In genomic region chr3:44685128-44685800, GRCh38 we compare ENCODE assay signal across 9 cellular contexts. TPM values are rescaled to one million over a fixed set of nuclear protein-coding genes. Genes with fewer than 3 reads are reported as not detected.
DNase-seq lines count a peak whose midpoint lies in the region; ATAC-seq, FAIRE-seq and TF ChIP-seq lines count a peak whose summit lies in the region.
"Had no signal": no experiment of that assay in that cellular context is flagged by ENCODE, and none has a peak within 500 bp of the region (broad histone marks: within the 10 kb centered on the region; RNA-seq: fewer than 3 reads in every experiment).

No MANE protein-coding gene starts in this region.

- BruUV-seq in endothelial cell of umbilical vein (replicated peaks; lab: Mats Ljungman, UMichigan), result no TSS peak

- peaks cover 10% of the 10 kb centered on the region for H3K9me3 ChIP-seq in DND-41 (ENCODE audit: insufficient read depth, low read length, severe bottlenecking)
- peaks cover 1% of the 10 kb centered on the region for H3K9me3 ChIP-seq in endothelial cell of umbilical vein (replicated peaks; ENCODE audit: control insufficient read depth, insufficient read depth, low read length)

- peak overlapping the region; percentile 12 to 60; a peak in 3 of 4 replicates for H3K4me3 ChIP-seq in DND-41 (ENCODE audit: low read depth in 1 of 2, low read length in 2 of 2)
- H3K4me3 ChIP-seq in H7 (ENCODE audit: insufficient read depth, low read depth, low read length), result peak overlapping the region; percentile 52; the same call in 1 of the 2 replicates
- peak overlapping the region; percentile 7 to 44 (median 35) for H3K4me3 ChIP-seq in endothelial cell of umbilical vein (replicated peaks in 1 of 3; ENCODE audit: insufficient read depth in 1 of 3, low read depth in 1 of 3, low read length in 3 of 3)
- H3K4me3 ChIP-seq in mesendoderm (ENCODE audit: low read length), result peak overlapping the region; percentile 43

- FAIRE-seq in endothelial cell of umbilical vein (lab: Jason Lieb, UNC), result no peak

- no peak for TF ChIP-seq CTCF in DND-41 (IDR thresholded peaks at IDR 0.05; ENCODE audit: borderline replicate concordance, extremely low read depth, low read length, poor library complexity, severe bottlenecking)
- TF ChIP-seq CTCF in endothelial cell of umbilical vein (IDR thresholded peaks at IDR 0.05; ENCODE audit: extremely low read depth in 1 of 2, insufficient read depth in 1 of 2, low read depth in 1 of 2, low read length in 2 of 2), result no peak

- no CpG with 5 or more reads among the region's 48 CpGs for WGBS in mesendoderm (ENCODE audit: extremely low coverage, insufficient coverage, low lambda C conversion rate)

- TF ChIP-seq POLR2A in endothelial cell of umbilical vein (IDR thresholded peaks at IDR 0.05; ENCODE audit: low read depth, low read length), result no peak

- dilution Hi-C loops in endothelial cell of umbilical vein (cut with MboI; ENCODE audit: extremely low pct_ligation_motif_present, low sequenced_read_pairs), result no loop called here

- H3K9ac ChIP-seq in DND-41 (ENCODE audit: low read depth, low read length) (peak overlapping the region; percentile 51), endothelial cell of umbilical vein (replicated peaks; ENCODE audit: extremely low read depth, insufficient read depth, low read length) (no peak overlapping the region), mesendoderm (ENCODE audit: low read length) (peak overlapping the region; percentile 61)

- DNase-seq in DND-41, result peak; percentile 81
- DNase-seq in H7, result peak; percentile 28
- peak; percentile 77 for DNase-seq in NCI-H2227 (lab: John Stamatoyannopoulos, UW; ENCODE audit: unreplicated experiment)
- DNase-seq in activated CD8-positive, alpha-beta memory T cell treated with anti-CD3 and anti-CD28 coated beads for 4 hours (ENCODE audit: low read depth in 2 of 2), result peak; percentile 18 to 26
- DNase-seq in endothelial cell of umbilical vein (ENCODE audit: low read depth, low spot score), result peak; percentile 52
- peak; percentile 86 for DNase-seq in mesendoderm
- DNase-seq in stimulated activated CD8-positive, alpha-beta memory T cell treated with anti-CD3 and anti-CD28 coated beads, Interleukin-12 subunit alpha, Interleukin-12 subunit beta, amount 100 ng/mL, for 4 hours (ENCODE audit: low read depth), result peak; percentile 14
- no peak for DNase-seq in NCI-H226

- no peaks in the 10 kb centered on the region for H4K20me1 ChIP-seq in DND-41 (ENCODE audit: insufficient read depth, low read length)
- H4K20me1 ChIP-seq in endothelial cell of umbilical vein (replicated peaks; ENCODE audit: control insufficient read depth, extremely low read depth, insufficient read depth, low read length), result no peaks in the 10 kb centered on the region

- H3K79me1 ChIP-seq in mesendoderm (ENCODE audit: low read length), result no peaks in the 10 kb centered on the region

- peaks cover 14% of the 10 kb centered on the region for H3K4me1 ChIP-seq in DND-41 (ENCODE audit: insufficient read depth, low read length)
- H3K4me1 ChIP-seq in endothelial cell of umbilical vein (ENCODE audit: control insufficient read depth, extremely low read depth, insufficient read depth, low read length), result no peaks in the 10 kb centered on the region
- no peaks in the 10 kb centered on the region for H3K4me1 ChIP-seq in mesendoderm (ENCODE audit: control insufficient read depth, low read depth, low read length)

- POLR2A ChIA-PET in endothelial cell of umbilical vein (lab: Charles Lee), result no interaction called here

- peak; percentile 99 for ATAC-seq in DND-41 (ENCODE audit: insufficient read depth, low read depth)

- no peak overlapping the region for H4K5ac ChIP-seq in mesendoderm (ENCODE audit: low read length)

- H3K27me3 ChIP-seq in DND-41 (ENCODE audit: insufficient read depth, low read length, poor library complexity) (peaks cover 9% of the 10 kb centered on the region), H7 (ENCODE audit: control insufficient read depth, insufficient read depth, low read length) (no peaks in the 10 kb centered on the region), endothelial cell of umbilical vein (ENCODE audit: control insufficient read depth in 2 of 2, insufficient read depth in 2 of 2, low read length in 2 of 2) (no peaks in the 10 kb centered on the region), mesendoderm (ENCODE audit: insufficient read depth, low read length, poor library complexity) (no peaks in the 10 kb centered on the region)

- H3K56ac ChIP-seq in mesendoderm (ENCODE audit: low read length), result peak overlapping the region; percentile 74

- H3K4ac ChIP-seq in mesendoderm (ENCODE audit: low read depth, low read length), result peak overlapping the region; percentile 8

- no peak overlapping the region for H4K8ac ChIP-seq in mesendoderm (ENCODE audit: low read depth, low read length)

- H2AFZ ChIP-seq in DND-41 (ENCODE audit: low read depth, low read length) (peak overlapping the region; percentile 68), endothelial cell of umbilical vein (ENCODE audit: low read depth, low read length) (peak overlapping the region; percentile 85)

- H2BK120ac ChIP-seq in mesendoderm (ENCODE audit: low read depth, low read length), result no peak overlapping the region

- intact Hi-C loops in endothelial cell of umbilical vein (cut with micrococcal nuclease), result no loop called here

- no peak overlapping the region for H2AK5ac ChIP-seq in mesendoderm (ENCODE audit: low read length)

- H3K27ac ChIP-seq in DND-41 (ENCODE audit: low read length) (no peak overlapping the region), endothelial cell of umbilical vein (ENCODE audit: insufficient read depth, low read depth, low read length) (no peak overlapping the region), mesendoderm (ENCODE audit: low read depth, low read length) (no peak overlapping the region)

- H3K18ac ChIP-seq in mesendoderm (ENCODE audit: low read length), result no peak overlapping the region

- no peak overlapping the region for H2BK5ac ChIP-seq in mesendoderm (ENCODE audit: low read length)

- H3K23ac ChIP-seq in mesendoderm (ENCODE audit: low read length), result no peak overlapping the region

- H3K79me2 ChIP-seq in DND-41 (ENCODE audit: insufficient read depth, low read length) (no peaks in the 10 kb centered on the region), endothelial cell of umbilical vein (ENCODE audit: control insufficient read depth, insufficient read depth, low read length) (no peaks in the 10 kb centered on the region), mesendoderm (ENCODE audit: control insufficient read depth, insufficient read depth, low read length) (no peaks in the 10 kb centered on the region)

- CTCF ChIA-PET in endothelial cell of umbilical vein (lab: Charles Lee), result no interaction called here

- H3K4me2 ChIP-seq in DND-41 (ENCODE audit: insufficient read depth, low read length) (peak overlapping the region; percentile 56), endothelial cell of umbilical vein (ENCODE audit: insufficient read depth, low read length) (peak overlapping the region; percentile 20), mesendoderm (ENCODE audit: low read length) (peak overlapping the region; percentile 20)

- H3K9me1 ChIP-seq in endothelial cell of umbilical vein (replicated peaks; ENCODE audit: control insufficient read depth, extremely low read depth, insufficient read depth, low read length), result no peaks in the 10 kb centered on the region

- no peak overlapping the region for H2BK15ac ChIP-seq in mesendoderm (replicated peaks; ENCODE audit: low read depth)

- H3K36me3 ChIP-seq in DND-41 (ENCODE audit: insufficient read depth, low read length), result no peaks in the 10 kb centered on the region
- no peaks in the 10 kb centered on the region for H3K36me3 ChIP-seq in H7 (replicated peaks; ENCODE audit: control insufficient read depth, insufficient read depth, low read length)
- no peaks in the 10 kb centered on the region for H3K36me3 ChIP-seq in endothelial cell of umbilical vein (ENCODE audit: control insufficient read depth in 2 of 2, extremely low read depth in 1 of 2, insufficient read depth in 2 of 2, low read length in 2 of 2)
- H3K36me3 ChIP-seq in mesendoderm (ENCODE audit: control insufficient read depth, insufficient read depth, low read length), result no peaks in the 10 kb centered on the region

TF ChIP-seq in endothelial cell of umbilical vein, 7 proteins besides CTCF, POLR2A, EP300 and RAD21 (continues in another document):
- no peak for TF ChIP-seq EZH2 (IDR thresholded peaks at IDR 0.05; ENCODE audit: borderline replicate concordance, low read depth, low read length, severe bottlenecking)

RNA-seq across cellular contexts. Expression of gene ZNF502, which starts 27.2 kb away (rescaled TPM):
- total RNA-seq in H7 (2014; rRNA removed; shearing (Covaris generic)), result 0.55 and 0.62 TPM in 2 replicates
- total RNA-seq in endothelial cell of umbilical vein, result 4.1 and 4.2 TPM in 2 replicates
- 0.86 and 1.0 TPM in 2 replicates for polyA plus RNA-seq in endothelial cell of umbilical vein
- polyA plus RNA-seq in endothelial cell of umbilical vein (2011; cell fraction: cytosol; rRNA removed), result 1.5 and 1.9 TPM in 2 replicates
- 5.2 and 5.3 TPM in 2 replicates for polyA plus RNA-seq in endothelial cell of umbilical vein (2011; cell fraction: nucleus; rRNA removed)
- polyA plus RNA-seq in endothelial cell of umbilical vein (2012), result 2.2 TPM in 2 replicates
- polyA minus RNA-seq in endothelial cell of umbilical vein, result 2.2 and 3.4 TPM in 2 replicates
- polyA minus RNA-seq in endothelial cell of umbilical vein (2011; cell fraction: cytosol; rRNA and poly(A)+ RNA removed), result not detected
- polyA minus RNA-seq in endothelial cell of umbilical vein (2011; cell fraction: nucleus; rRNA and poly(A)+ RNA removed), result 2.9 and 5.6 TPM in 2 replicates
- 2.9 TPM for polyA plus RNA-seq in mesendoderm (2013, experiment 1 of 2)
- 3.0 TPM for polyA plus RNA-seq in mesendoderm (2013, experiment 2 of 2)
- total RNA-seq: NCI-H460 had no signal

RNA-seq across cellular contexts. Expression of gene ZNF35, which starts 36.7 kb away (rescaled TPM):
- 13.7 and 15.5 TPM in 2 replicates for total RNA-seq in H7 (2014; rRNA removed; shearing (Covaris generic))
- total RNA-seq in endothelial cell of umbilical vein, result 9.1 and 11.3 TPM in 2 replicates
- polyA plus RNA-seq in endothelial cell of umbilical vein, result 2.5 TPM in 2 replicates
- polyA plus RNA-seq in endothelial cell of umbilical vein (2011; cell fraction: cytosol; rRNA removed), result 4.3 TPM in 2 replicates
- 5.2 and 6.0 TPM in 2 replicates for polyA plus RNA-seq in endothelial cell of umbilical vein (2011; cell fraction: nucleus; rRNA removed)
- polyA plus RNA-seq in endothelial cell of umbilical vein (2012), result 4.5 and 6.6 TPM in 2 replicates
- polyA minus RNA-seq in endothelial cell of umbilical vein, result 6.2 and 7.6 TPM in 2 replicates
- 8.9 TPM for polyA minus RNA-seq in endothelial cell of umbilical vein (2011; cell fraction: cytosol; rRNA and poly(A)+ RNA removed)
- polyA minus RNA-seq in endothelial cell of umbilical vein (2011; cell fraction: nucleus; rRNA and poly(A)+ RNA removed), result 15.1 and 18.6 TPM in 2 replicates
- polyA plus RNA-seq in mesendoderm (2013, experiment 1 of 2), result 12.9 TPM
- polyA plus RNA-seq in mesendoderm (2013, experiment 2 of 2), result 13.4 TPM

RNA-seq across cellular contexts. Expression of gene ZNF501, which starts 44.2 kb away (rescaled TPM):
- 0.04 and 0.17 TPM in 2 replicates for total RNA-seq in H7 (2014; rRNA removed; shearing (Covaris generic))
- total RNA-seq in endothelial cell of umbilical vein, result 2.9 and 3.9 TPM in 2 replicates
- 0.92 and 1.6 TPM in 2 replicates for polyA plus RNA-seq in endothelial cell of umbilical vein
- 0.94 and 1.2 TPM in 2 replicates for polyA plus RNA-seq in endothelial cell of umbilical vein (2011; cell fraction: cytosol; rRNA removed)
- polyA plus RNA-seq in endothelial cell of umbilical vein (2011; cell fraction: nucleus; rRNA removed), result 1.2 and 4.1 TPM in 2 replicates
- polyA plus RNA-seq in endothelial cell of umbilical vein (2012), result 2.8 TPM in 2 replicates
- polyA minus RNA-seq in endothelial cell of umbilical vein, result 2.7 and 5.2 TPM in 2 replicates
- polyA minus RNA-seq in endothelial cell of umbilical vein (2011; cell fraction: cytosol; rRNA and poly(A)+ RNA removed), result not detected
- 4.2 and 8.3 TPM in 2 replicates for polyA minus RNA-seq in endothelial cell of umbilical vein (2011; cell fraction: nucleus; rRNA and poly(A)+ RNA removed)
- 2.5 TPM for polyA plus RNA-seq in mesendoderm (2013, experiment 1 of 2)
- polyA plus RNA-seq in mesendoderm (2013, experiment 2 of 2), result 2.7 TPM
